9 cellular contexts compared by ENCODE assay signal in genomic region chr1:177959793-177960515, GRCh38. TPM values are rescaled to one million over a fixed set of nuclear protein-coding genes. Genes with fewer than 3 reads are reported as not detected.
DNase-seq lines count a peak whose midpoint lies in the region; ATAC-seq and TF ChIP-seq lines count a peak whose summit lies in the region.
"Had no signal": no experiment of that assay in that cellular context is flagged by ENCODE, and none has a peak within 500 bp of the region (broad histone marks: within the 10 kb centered on the region; RNA-seq: fewer than 3 reads in every experiment).

No MANE protein-coding gene starts in this region.

- intact Hi-C loops in dorsolateral prefrontal cortex (cut with DNase I), result loop anchor here in 1 of 2 donors (10.0 kb wide), 2 partner anchors 95 to 305 kb away; no protein-coding TSS in a partner anchor
- intact Hi-C loops in posterior cingulate gyrus (cut with DNase I), result loop anchor here (10.0 kb wide), 1 partner anchor 325 kb away; no protein-coding TSS in a partner anchor

- H3K4me1 ChIP-seq in osteoblast (ENCODE audit: insufficient read depth, low read length), result no peaks in the 10 kb centered on the region

- H3K27ac ChIP-seq in dorsolateral prefrontal cortex, result peak overlapping the region in 56 of 59 donors; percentile 18 to 88 (median 72)
- H3K27ac ChIP-seq in osteoblast (ENCODE audit: low read depth, low read length), result no peak overlapping the region

- H4K20me1 ChIP-seq in osteoblast (ENCODE audit: insufficient read depth, low read length), result no peaks in the 10 kb centered on the region

- TF ChIP-seq CTCF in GM12873 (IDR thresholded peaks at IDR 0.05; ENCODE audit: insufficient read depth, low read depth, low read length, missing control alignments) (peak; percentile 8), dorsolateral prefrontal cortex (IDR thresholded peaks at IDR 0.05 in 54 of 56, conservative IDR thresholded peaks at IDR 0.05 in 2 of 56; ENCODE audit: low read depth in 1 of 56, partially characterized antibody in 56 of 56) (peak in 53 of 56 donors; percentile 14 to 64 (median 44)), osteoblast (IDR thresholded peaks at IDR 0.05; ENCODE audit: extremely low read depth, low read depth, low read length) (peak; percentile 53)

- H3K27ac Mint-ChIP-seq in stimulated activated naive CD8-positive, alpha-beta T cell treated with anti-CD3 and anti-CD28 coated beads, Interleukin-15, amount 100 ng/mL, for 72 hours, result no peak overlapping the region

- H3K4me2 ChIP-seq in osteoblast (ENCODE audit: insufficient read depth, low read length), result no peak overlapping the region

- no peaks in the 10 kb centered on the region for H3K9me3 ChIP-seq in osteoblast (ENCODE audit: low read depth, low read length)

- no peaks in the 10 kb centered on the region for H3K79me2 ChIP-seq in osteoblast (ENCODE audit: insufficient read depth, low read length)

- H3K4me3 ChIP-seq in dorsolateral prefrontal cortex (no peak overlapping the region), osteoblast (ENCODE audit: insufficient read depth, low read length) (no peak overlapping the region)

- no peaks in the 10 kb centered on the region for H3K27me3 Mint-ChIP-seq in stimulated activated naive CD8-positive, alpha-beta T cell treated with anti-CD3 and anti-CD28 coated beads, Interleukin-15, amount 100 ng/mL, for 72 hours

- H3K4me1 Mint-ChIP-seq in stimulated activated naive CD8-positive, alpha-beta T cell treated with anti-CD3 and anti-CD28 coated beads, Interleukin-15, amount 100 ng/mL, for 72 hours, result no peaks in the 10 kb centered on the region

- no peak overlapping the region for H2AFZ ChIP-seq in osteoblast (ENCODE audit: low read length)

- no peak overlapping the region for H3K4me3 Mint-ChIP-seq in stimulated activated naive CD8-positive, alpha-beta T cell treated with anti-CD3 and anti-CD28 coated beads, Interleukin-15, amount 100 ng/mL, for 72 hours

- peaks cover 9% of the 10 kb centered on the region for H3K36me3 ChIP-seq in osteoblast (ENCODE audit: insufficient read depth, low read length)

- no peaks in the 10 kb centered on the region for H3K27me3 ChIP-seq in dorsolateral prefrontal cortex
- H3K27me3 ChIP-seq in osteoblast (ENCODE audit: insufficient read depth, low read length), result no peaks in the 10 kb centered on the region

- DNase-seq in NCI-H446 treated with DMSO at 0.1 percent for 48 hours (lab: John Stamatoyannopoulos, UW) (peak; percentile 68), dorsolateral prefrontal cortex (no peak), osteoblast (ENCODE audit: insufficient read length, low spot score, missing footprints) (peak; percentile 78), posterior cingulate gyrus (no peak)
- no peak for DNase-seq in stimulated activated naive CD8-positive, alpha-beta T cell treated with anti-CD3 and anti-CD28 coated beads, Interleukin-15, amount 100 ng/mL, for 72 hours
- DNase-seq: NCI-H1417 treated with DMSO at 0.1 percent for 48 hours had no signal

- no peak for ATAC-seq in stimulated activated naive CD8-positive, alpha-beta T cell treated with anti-CD3 and anti-CD28 coated beads, Interleukin-15, amount 100 ng/mL, for 72 hours
- ATAC-seq in HG02588 (IDR thresholded peaks at IDR 0.05; ENCODE audit: unreplicated experiment), result no peak
- ATAC-seq in GM21717 (IDR thresholded peaks at IDR 0.05; ENCODE audit: unreplicated experiment), result no peak

- no peaks in the 10 kb centered on the region for H3K9me3 Mint-ChIP-seq in stimulated activated naive CD8-positive, alpha-beta T cell treated with anti-CD3 and anti-CD28 coated beads, Interleukin-15, amount 100 ng/mL, for 72 hours

RNA-seq across cellular contexts. Expression of gene SEC16B, which starts 9.9 kb away (rescaled TPM):
- total RNA-seq in dorsolateral prefrontal cortex (10 to 100 TPM in 98 of 120 experiments, 1 to 10 TPM in 22; 3.3 to 29.4 (median 14.8) TPM), osteoblast (2.9 and 3.3 TPM in 2 replicates)

Comparison
In these comparisons a context has a peak if more than half of its experiments do, and no peak if none do; other contexts are left out.
1. DNase-seq: peak in NCI-H446 treated with DMSO at 0.1 percent for 48 hours (single experiment) and osteoblast (single experiment); none in dorsolateral prefrontal cortex (0 of 10), stimulated activated naive CD8-positive, alpha-beta T cell treated with anti-CD3 and anti-CD28 coated beads, Interleukin-15, amount 100 ng/mL, for 72 hours (0 of 2) and posterior cingulate gyrus (0 of 10).
2. Peak in every context shown above with its lines, with median percentiles within 50 percentile points of each other: CTCF ChIP-seq.